Comparison of ENCODE assay signal across 11 cellular contexts in genomic region chr14:22563987-22564386, GRCh38. TPM values are rescaled to one million over a fixed set of nuclear protein-coding genes. Genes with fewer than 3 reads are reported as not detected.
A peak's percentile ranks its signal among the peaks of the same experiment; 100 is the strongest.
DNase-seq lines count a peak whose midpoint lies in the region; ATAC-seq and TF ChIP-seq lines count a peak whose summit lies in the region.
"Had no signal": no experiment of that assay in that cellular context is flagged by ENCODE, and none has a peak within 500 bp of the region (broad histone marks: within the 10 kb centered on the region; RNA-seq: fewer than 3 reads in every experiment).

No MANE protein-coding gene starts in this region.

- no peaks in the 10 kb centered on the region for H3K9me3 Mint-ChIP-seq in Caco-2 (ENCODE audit: unreplicated experiment)
- no peaks in the 10 kb centered on the region for H3K9me3 Mint-ChIP-seq in T-helper 2 cell treated with Interferon-gamma antibody and Interleukin-4, amounts not matched to agents 5 μg/mL and 100 μg/mL, for 36 hours
- H3K9me3 Mint-ChIP-seq: brain had no signal

- no peak overlapping the region for H3K4me3 Mint-ChIP-seq in Caco-2 (ENCODE audit: unreplicated experiment)
- H3K4me3 Mint-ChIP-seq in T-helper 2 cell treated with Interferon-gamma antibody and Interleukin-4, amounts not matched to agents 5 μg/mL and 100 μg/mL, for 36 hours: peak overlapping the region; percentile 50
- H3K4me3 Mint-ChIP-seq: brain had no signal

- BruUV-seq in Caco-2 (replicated peaks; lab: Mats Ljungman, UMichigan) (no TSS peak), A673 (replicated peaks; lab: Mats Ljungman, UMichigan) (no TSS peak)

- H3K27me3 ChIP-seq in Caco-2 (replicated peaks; ENCODE audit: control insufficient read depth, insufficient read depth, low read length) (no peaks in the 10 kb centered on the region), muscle layer of colon (ENCODE audit: control insufficient read depth in 1 of 2, insufficient read depth in 2 of 2, low read length in 2 of 2) (no peaks in the 10 kb centered on the region), tibial nerve (no peaks in the 10 kb centered on the region), A673 (replicated peaks; ENCODE audit: insufficient read depth, low read depth, low read length, poor library complexity) (no peaks in the 10 kb centered on the region)

- intact Hi-C loops in Caco-2 (cut with micrococcal nuclease; ENCODE audit: unreplicated experiment) (loop anchor here (5.0 kb wide), 2 partner anchors 308 to 413 kb away; partner anchors contain the start of gene LRP10), A673 (cut with micrococcal nuclease; ENCODE audit: unreplicated experiment) (no loop called here)

- H3K27ac Mint-ChIP-seq in Caco-2 (ENCODE audit: unreplicated experiment): peak overlapping the region; percentile 72
- H3K27ac Mint-ChIP-seq in T-helper 2 cell treated with Interferon-gamma antibody and Interleukin-4, amounts not matched to agents 5 μg/mL and 100 μg/mL, for 36 hours: peak overlapping the region; percentile 96

- H3K9me3 ChIP-seq in Caco-2 (no peaks in the 10 kb centered on the region), muscle layer of colon (ENCODE audit: low read length) (no peaks in the 10 kb centered on the region), tibial nerve (no peaks in the 10 kb centered on the region), A673 (ENCODE audit: low read depth, low read length, poor library complexity, severe bottlenecking) (no peaks in the 10 kb centered on the region)

- no peak for TF ChIP-seq CTCF in Caco-2 (IDR thresholded peaks at IDR 0.05; ENCODE audit: insufficient read depth in 1 of 2, low read depth in 1 of 2, low read length in 1 of 2, severe bottlenecking in 1 of 2, unreplicated experiment in 1 of 2)
- no peak for TF ChIP-seq CTCF in tibial nerve (IDR thresholded peaks at IDR 0.05)
- TF ChIP-seq CTCF in A673 (conservative IDR thresholded peaks at IDR 0.05; ENCODE audit: low read depth, low read length): no peak

- ATAC-seq in GM19023 (IDR thresholded peaks at IDR 0.05; ENCODE audit: unreplicated experiment): peak; percentile 35

- no peaks in the 10 kb centered on the region for H3K27me3 Mint-ChIP-seq in Caco-2 (ENCODE audit: insufficient read depth, unreplicated experiment)
- no peaks in the 10 kb centered on the region for H3K27me3 Mint-ChIP-seq in T-helper 2 cell treated with Interferon-gamma antibody and Interleukin-4, amounts not matched to agents 5 μg/mL and 100 μg/mL, for 36 hours (ENCODE audit: low read depth)

- CTCF ChIA-PET in Caco-2 (lab: Charles Lee): interaction anchor here (0.7 kb wide), 1 partner anchor 89 kb away, joined by 3 read pairs; no protein-coding TSS in a partner anchor
- CTCF ChIA-PET in A673 (lab: Charles Lee): interaction anchor here (0.6 kb wide), 1 partner anchor 83 kb away, joined by 10 read pairs; no protein-coding TSS in a partner anchor

- H3K4me3 ChIP-seq in Caco-2 (ENCODE audit: low read depth, low read length) (no peak overlapping the region), muscle layer of colon (ENCODE audit: low read depth in 1 of 2, low read length in 2 of 2) (no peak overlapping the region), tibial nerve (no peak overlapping the region), A673 (ENCODE audit: low read depth, low read length, poor library complexity, severe bottlenecking) (no peak overlapping the region)

- peaks cover 50% of the 10 kb centered on the region for H3K4me1 Mint-ChIP-seq in Caco-2 (ENCODE audit: low read depth, unreplicated experiment)
- peaks cover 93% of the 10 kb centered on the region for H3K4me1 Mint-ChIP-seq in T-helper 2 cell treated with Interferon-gamma antibody and Interleukin-4, amounts not matched to agents 5 μg/mL and 100 μg/mL, for 36 hours (ENCODE audit: low read depth)

- DNase-seq in Caco-2 (no peak), SKM-1 (lab: John Stamatoyannopoulos, UW; ENCODE audit: unreplicated experiment) (no peak), tibial nerve (ENCODE audit: low spot score in 2 of 2) (no peak), A673 (ENCODE audit: low spot score) (no peak)
- no peak for DNase-seq in T-helper 2 cell treated with Interferon-gamma antibody and Interleukin-4, amounts not matched to agents 5 μg/mL and 100 μg/mL, for 36 hours (ENCODE audit: low spot score)
- DNase-seq in activated CD4-positive, alpha-beta T cell treated with anti-CD3 and anti-CD28 coated beads, Interleukin-2, amount 50 U/mL, for 1 hour: no peak
- DNase-seq: HCEC 1CT, NCI-H748 treated with DMSO at 0.1 percent for 48 hours had no signal

- TF ChIP-seq EP300 in tibial nerve (IDR thresholded peaks at IDR 0.05): no peak

- H3K36me3 ChIP-seq in Caco-2 (ENCODE audit: control insufficient read depth, insufficient read depth, low read length) (no peaks in the 10 kb centered on the region; the same call in 1 of the 2 replicates), muscle layer of colon (ENCODE audit: insufficient read depth, low read length) (peaks cover 13% of the 10 kb centered on the region), tibial nerve (peaks cover 0 to 19% (median 3%) of the 10 kb centered on the region in 3 donors), A673 (ENCODE audit: insufficient read depth, low read length, poor library complexity, severe bottlenecking) (peaks cover 33% of the 10 kb centered on the region)

- H3K36me3 Mint-ChIP-seq in Caco-2 (ENCODE audit: insufficient read depth, unreplicated experiment): peaks cover 73% of the 10 kb centered on the region
- H3K36me3 Mint-ChIP-seq in T-helper 2 cell treated with Interferon-gamma antibody and Interleukin-4, amounts not matched to agents 5 μg/mL and 100 μg/mL, for 36 hours (ENCODE audit: low read depth): peaks cover 42% of the 10 kb centered on the region

- TF ChIP-seq POLR2A in tibial nerve (IDR thresholded peaks at IDR 0.05): no peak

- H3K4me1 ChIP-seq in Caco-2 (peaks cover 80% of the 10 kb centered on the region), muscle layer of colon (ENCODE audit: insufficient read depth, low read length) (peaks cover 16% of the 10 kb centered on the region), tibial nerve (peaks cover 0 to 51% (median 10%) of the 10 kb centered on the region in 4 donors), A673 (ENCODE audit: insufficient read depth, low read length, poor library complexity, severe bottlenecking) (peaks cover 48% of the 10 kb centered on the region)

- POLR2A ChIA-PET in Caco-2 (lab: Charles Lee) (no interaction called here), A673 (lab: Charles Lee; ENCODE audit: low non-redundant PET) (no interaction called here)

- H3K27ac ChIP-seq in muscle layer of colon (ENCODE audit: low read depth, low read length) (peak overlapping the region; percentile 48), tibial nerve (peak overlapping the region in 1 of 4 donors; percentile 40), A673 (ENCODE audit: low read depth, low read length, poor library complexity, severe bottlenecking) (no peak overlapping the region)

- H3K9ac ChIP-seq in muscle layer of colon (ENCODE audit: low read length): no peak overlapping the region

- 80 to 87% methylated on average over 5 of the region's 5 CpGs for WGBS in tibial nerve, 2 donors

RNA-seq across cellular contexts. Expression of gene DAD1, which starts 25.0 kb away (rescaled TPM):
- 151 and 160 TPM in 2 replicates for total RNA-seq in Caco-2 (2022)
- total RNA-seq in tibial nerve: 100 to 1,000 TPM; 128 to 254 (median 198) TPM
- total RNA-seq in A673 (2021): 224 and 261 TPM in 2 replicates

RNA-seq across cellular contexts. Expression of gene ABHD4, which starts 34.1 kb away (rescaled TPM):
- 64.5 and 73.5 TPM in 2 replicates for total RNA-seq in Caco-2 (2022)
- 10 to 100 TPM; 16.1 to 42.4 (median 31.9) TPM for total RNA-seq in tibial nerve
- 36.6 and 40.7 TPM in 2 replicates for total RNA-seq in A673 (2021)
